17 cellular contexts compared by ENCODE assay signal in genomic region chr13:112875627-112876026, GRCh38.
"Had no signal": no experiment of that assay in that cellular context is flagged by ENCODE, and none has a peak within 500 bp of the region (broad histone marks: within the 10 kb centered on the region; RNA-seq: fewer than 3 reads in every experiment).

No MANE protein-coding gene starts in this region.

- ATAC-seq: activated naive CD4-positive, alpha-beta T cell treated with anti-CD3 and anti-CD28 coated beads, Interleukin-2, amount 50 U/mL, for 72 hours had no signal

- H3K27ac Mint-ChIP-seq: activated T-helper 2 cell treated with anti-CD3 and anti-CD28 coated beads, Interferon-gamma antibody, Interleukin-2, Interleukin-4, amounts not matched to agents 10 μg/mL and 5 μg/mL and 100 μg/mL, durations not matched to agents 14 hours and 24 hours and 36 hours had no signal

- H3K9me3 Mint-ChIP-seq: activated naive CD4-positive, alpha-beta T cell treated with anti-CD3 and anti-CD28 coated beads, Interleukin-2, amount 50 U/mL, for 72 hours had no signal

- DNase-seq: activated CD4-positive, alpha-beta T cell treated with anti-CD3 and anti-CD28 coated beads for 48 hours; amniotic stem cell; caudate nucleus; effector CD4-positive, alpha-beta T cell; esophagus squamous epithelium; hypothalamus; stimulated activated CD4-positive, alpha-beta T cell treated with anti-CD3 and anti-CD28 coated beads, Interleukin-2, amount 100 ng/mL, for 48 hours; stimulated activated naive CD4-positive, alpha-beta T cell treated with Interleukin-2 at 50 U/mL for 16 hours; substantia nigra; transverse colon had no signal

- H3K27ac ChIP-seq: coronary artery, esophagus squamous epithelium, ovary, SK-N-MC, transverse colon, vagina, VCaP had no signal

- H3K27me3 ChIP-seq: esophagus squamous epithelium, ovary, transverse colon, vagina had no signal

- H3K9me3 ChIP-seq: ovary, transverse colon, vagina had no signal

- H3K4me1 ChIP-seq: vagina had no signal

- H3K36me3 ChIP-seq: ovary, transverse colon had no signal

- H3K4me3 ChIP-seq: coronary artery, esophagus squamous epithelium, ovary, SK-N-MC, transverse colon, vagina had no signal
